In genomic region chr14:94342334-94342934, GRCh38 we compare ENCODE assay signal across 9 cellular contexts. TPM values are rescaled to one million over a fixed set of nuclear protein-coding genes. Genes with fewer than 3 reads are reported as not detected.
A peak's percentile ranks its signal among the peaks of the same experiment; 100 is the strongest.
DNase-seq lines count a peak whose midpoint lies in the region; ATAC-seq and TF ChIP-seq lines count a peak whose summit lies in the region.
"Had no signal": no experiment of that assay in that cellular context is flagged by ENCODE, and none has a peak within 500 bp of the region (broad histone marks: within the 10 kb centered on the region; RNA-seq: fewer than 3 reads in every experiment).

No MANE protein-coding gene starts in this region.

- CTCF ChIA-PET in A673 (lab: Charles Lee) = no interaction called here

- no peaks in the 10 kb centered on the region for H3K27me3 ChIP-seq in A673 (replicated peaks; ENCODE audit: insufficient read depth, low read depth, low read length, poor library complexity)
- H3K27me3 ChIP-seq in foreskin keratinocyte = peaks cover 7% of the 10 kb centered on the region
- no peaks in the 10 kb centered on the region for H3K27me3 ChIP-seq in gastrocnemius medialis
- H3K27me3 ChIP-seq in GM23338 (ENCODE audit: insufficient read depth) = no peaks in the 10 kb centered on the region

- no peak for TF ChIP-seq POLR2A in gastrocnemius medialis (IDR thresholded peaks at IDR 0.05)

- H3F3A ChIP-seq in GM23338 (replicated peaks; ENCODE audit: low read depth) = no peaks in the 10 kb centered on the region

- DNase-seq in A673 (ENCODE audit: low spot score) (peak; percentile 89), HCEC 1CT (peak; percentile 99), foreskin keratinocyte (peak; percentile 95 to 97), gastrocnemius medialis (peak; percentile 40 to 66), NCI-H2107 (lab: John Stamatoyannopoulos, UW) (no peak), GM23338 (ENCODE audit: low spot score) (no peak)

- no peaks in the 10 kb centered on the region for H3K79me2 ChIP-seq in GM23338 (replicated peaks; ENCODE audit: insufficient read depth)

- H3K27ac Mint-ChIP-seq in GM23338 = no peak overlapping the region
- H3K27ac Mint-ChIP-seq: activated naive CD4-positive, alpha-beta T cell treated with anti-CD3 and anti-CD28 coated beads, Interleukin-2, amount 50 U/mL, for 24 hours had no signal

- in situ Hi-C loops in gastrocnemius medialis (cut with MboI; ENCODE audit: low sequenced_read_pairs in 4 of 4) = no loop called here

- no peaks in the 10 kb centered on the region for H3K4me1 Mint-ChIP-seq in GM23338
- H3K4me1 Mint-ChIP-seq: activated naive CD4-positive, alpha-beta T cell treated with anti-CD3 and anti-CD28 coated beads, Interleukin-2, amount 50 U/mL, for 24 hours had no signal

- no peaks in the 10 kb centered on the region for H3K36me3 ChIP-seq in A673 (ENCODE audit: insufficient read depth, low read length, poor library complexity, severe bottlenecking)
- no peaks in the 10 kb centered on the region for H3K36me3 ChIP-seq in gastrocnemius medialis
- H3K36me3 ChIP-seq in GM23338 (ENCODE audit: insufficient read depth) = no peaks in the 10 kb centered on the region

- no peaks in the 10 kb centered on the region for H3K36me3 Mint-ChIP-seq in GM23338 (ENCODE audit: low read depth)
- H3K36me3 Mint-ChIP-seq: activated naive CD4-positive, alpha-beta T cell treated with anti-CD3 and anti-CD28 coated beads, Interleukin-2, amount 50 U/mL, for 24 hours had no signal

- no peak overlapping the region for H3K4me2 ChIP-seq in GM23338

- no peak overlapping the region for H3K4me3 Mint-ChIP-seq in GM23338
- H3K4me3 Mint-ChIP-seq: activated naive CD4-positive, alpha-beta T cell treated with anti-CD3 and anti-CD28 coated beads, Interleukin-2, amount 50 U/mL, for 24 hours had no signal

- no peak for TF ChIP-seq CTCF in A673 (conservative IDR thresholded peaks at IDR 0.05; ENCODE audit: low read depth, low read length)
- TF ChIP-seq CTCF in foreskin keratinocyte (conservative IDR thresholded peaks at IDR 0.05) = no peak
- no peak for TF ChIP-seq CTCF in gastrocnemius medialis (IDR thresholded peaks at IDR 0.05 in 4 of 5, conservative IDR thresholded peaks at IDR 0.05 in 1 of 5)
- no peak for TF ChIP-seq CTCF in GM23338 (conservative IDR thresholded peaks at IDR 0.05; ENCODE audit: low read depth in 2 of 2)

- H3K9me2 ChIP-seq in GM23338 (ENCODE audit: insufficient read depth) = no peaks in the 10 kb centered on the region

- H2AFZ ChIP-seq in GM23338 = no peak overlapping the region

- H3K27me3 Mint-ChIP-seq in GM23338 (ENCODE audit: insufficient read depth, low read depth, poor library complexity) = no peaks in the 10 kb centered on the region

- no peak overlapping the region for H3K4me3 ChIP-seq in A673 (ENCODE audit: low read depth, low read length, poor library complexity, severe bottlenecking)
- H3K4me3 ChIP-seq in gastrocnemius medialis = no peak overlapping the region
- H3K4me3 ChIP-seq in GM23338 = no peak overlapping the region

- BruUV-seq in A673 (replicated peaks; lab: Mats Ljungman, UMichigan) = no TSS peak

- POLR2A ChIA-PET in A673 (lab: Charles Lee; ENCODE audit: low non-redundant PET) = no interaction called here

- ATAC-seq in SK-N-SH treated with all-trans-retinoic acid at 6 μM for 48 hours (peak; percentile 87), foreskin keratinocyte (peak; percentile 85), gastrocnemius medialis (peak; percentile 76 to 77), GM19452 (IDR thresholded peaks at IDR 0.05; ENCODE audit: unreplicated experiment) (no peak), GM23338 (no peak)

- no peaks in the 10 kb centered on the region; the same call in 1 of the 3 replicates for H3K9me3 Mint-ChIP-seq in GM23338
- H3K9me3 Mint-ChIP-seq: activated naive CD4-positive, alpha-beta T cell treated with anti-CD3 and anti-CD28 coated beads, Interleukin-2, amount 50 U/mL, for 24 hours had no signal

- no peaks in the 10 kb centered on the region for H4K20me1 ChIP-seq in GM23338 (replicated peaks; ENCODE audit: insufficient read depth)

- H3K9me3 ChIP-seq in A673 (ENCODE audit: low read depth, low read length, poor library complexity, severe bottlenecking) (no peaks in the 10 kb centered on the region), gastrocnemius medialis (no peaks in the 10 kb centered on the region)

- H3K27ac ChIP-seq in A673 (ENCODE audit: low read depth, low read length, poor library complexity, severe bottlenecking) (no peak overlapping the region), foreskin keratinocyte (peak overlapping the region; percentile 75), gastrocnemius medialis (no peak overlapping the region), GM23338 (ENCODE audit: low read depth) (no peak overlapping the region)

- no peaks in the 10 kb centered on the region for H3K4me1 ChIP-seq in A673 (ENCODE audit: insufficient read depth, low read length, poor library complexity, severe bottlenecking)
- peaks cover 24% of the 10 kb centered on the region for H3K4me1 ChIP-seq in foreskin keratinocyte
- H3K4me1 ChIP-seq in gastrocnemius medialis = peaks cover 0 to 3% of the 10 kb centered on the region in 2 donors
- H3K4me1 ChIP-seq in GM23338 (ENCODE audit: insufficient read depth) = no peaks in the 10 kb centered on the region

- intact Hi-C loops in A673 (cut with micrococcal nuclease; ENCODE audit: unreplicated experiment) (no loop called here), gastrocnemius medialis (cut with DNase I; ENCODE audit: low total_unique reads) (no loop called here)

TF ChIP-seq in SK-N-SH treated with all-trans-retinoic acid at 6 μM for 48 hours, 23 proteins besides CTCF, POLR2A, EP300 and RAD21 (continues in another document):
- TF ChIP-seq CSDC2 (CRISPR knock-in tag; IDR thresholded peaks at IDR 0.05) (no peak), ZNF8 (CRISPR knock-in tag; IDR thresholded peaks at IDR 0.05) (no peak), ZNF565 (CRISPR knock-in tag; conservative IDR thresholded peaks at IDR 0.05; ENCODE audit: low read depth) (no peak), ESRRG (CRISPR knock-in tag; IDR thresholded peaks at IDR 0.05) (no peak), TOX (CRISPR knock-in tag; IDR thresholded peaks at IDR 0.05; ENCODE audit: borderline replicate concordance) (no peak), BACH2 (CRISPR knock-in tag; IDR thresholded peaks at IDR 0.05; ENCODE audit: borderline replicate concordance) (no peak), ZC3H10 (CRISPR knock-in tag; IDR thresholded peaks at IDR 0.05) (no peak)
- TF ChIP-seq, protein P1, sequence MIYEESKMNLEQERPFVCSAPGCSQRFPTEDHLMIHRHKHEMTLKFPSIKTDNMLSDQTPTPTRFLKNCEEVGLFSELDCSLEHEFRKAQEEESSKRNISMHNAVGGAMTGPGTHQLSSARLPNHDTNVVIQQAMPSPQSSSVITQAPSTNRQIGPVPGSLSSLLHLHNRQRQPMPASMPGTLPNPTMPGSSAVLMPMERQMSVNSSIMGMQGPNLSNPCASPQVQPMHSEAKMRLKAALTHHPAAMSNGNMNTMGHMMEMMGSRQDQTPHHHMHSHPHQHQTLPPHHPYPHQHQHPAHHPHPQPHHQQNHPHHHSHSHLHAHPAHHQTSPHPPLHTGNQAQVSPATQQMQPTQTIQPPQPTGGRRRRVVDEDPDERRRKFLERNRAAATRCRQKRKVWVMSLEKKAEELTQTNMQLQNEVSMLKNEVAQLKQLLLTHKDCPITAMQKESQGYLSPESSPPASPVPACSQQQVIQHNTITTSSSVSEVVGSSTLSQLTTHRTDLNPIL (CRISPR knock-in tag; IDR thresholded peaks at IDR 0.05; ENCODE audit: low read depth) = no peak

TF ChIP-seq in GM23338, 12 proteins besides CTCF, POLR2A, EP300 and RAD21 (continues in another document):
- TF ChIP-seq STAT1 (IDR thresholded peaks at IDR 0.05; ENCODE audit: unreplicated experiment) (no peak), EZH2phosphoT487 (IDR thresholded peaks at IDR 0.05; ENCODE audit: unreplicated experiment) (no peak), EZH2 (IDR thresholded peaks at IDR 0.05; ENCODE audit: low read depth, unreplicated experiment) (no peak), POLR2AphosphoS5 (IDR thresholded peaks at IDR 0.05; ENCODE audit: low read depth) (no peak), ZNF114 (CRISPR knock-in tag; IDR thresholded peaks at IDR 0.05) (no peak)

RNA-seq across cellular contexts. Expression of gene SERPINA6, which starts 19.3 kb away (rescaled TPM):
- total RNA-seq in A673 (2021) = not detected in 2 replicates
- total RNA-seq in foreskin keratinocyte = not detected in 2 replicates
- not detected in 2 replicates for polyA plus RNA-seq in foreskin keratinocyte
- total RNA-seq in gastrocnemius medialis = under 1 TPM in 2 of 4 donors, not detected in 2; 0.26 to 0.69 TPM
- not detected in 2 replicates for total RNA-seq in GM23338 (2014; rRNA removed; shearing (Covaris generic))
- polyA plus RNA-seq in GM23338 (2016; fragmentation: Nextera tagmentation; extraction: Ambion mirVana) = not detected in 2 replicates

RNA-seq across cellular contexts. Expression of gene SERPINA2, which starts 24.1 kb away (rescaled TPM):
- total RNA-seq in A673 (2021) = not detected in 2 replicates
- total RNA-seq in foreskin keratinocyte = not detected in 2 replicates
- polyA plus RNA-seq in foreskin keratinocyte = not detected in 2 replicates
- total RNA-seq in gastrocnemius medialis = not detected
- not detected in 2 replicates for total RNA-seq in GM23338 (2014; rRNA removed; shearing (Covaris generic))
- not detected in 2 replicates for polyA plus RNA-seq in GM23338 (2016; fragmentation: Nextera tagmentation; extraction: Ambion mirVana)

RNA-seq across cellular contexts. Expression of gene SERPINA1, which starts 46.0 kb away (rescaled TPM):
- total RNA-seq in A673 (2021) = not detected in 2 replicates
- 0.14 and 0.20 TPM in 2 replicates for total RNA-seq in foreskin keratinocyte
- 0.12 and 0.39 TPM in 2 replicates for polyA plus RNA-seq in foreskin keratinocyte
- 100 to 1,000 TPM in 1 of 4 donors, 10 to 100 TPM in 1, 1 to 10 TPM in 1, under 1 TPM in 1; 0.56 to 135 (median 29.2) TPM for total RNA-seq in gastrocnemius medialis
- not detected in 2 replicates for total RNA-seq in GM23338 (2014; rRNA removed; shearing (Covaris generic))
- polyA plus RNA-seq in GM23338 (2016; fragmentation: Nextera tagmentation; extraction: Ambion mirVana) = not detected in 2 replicates

RNA-seq across cellular contexts. Expression of gene SERPINA10, which starts 49.4 kb away (rescaled TPM):
- total RNA-seq in A673 (2021) (not detected in 2 replicates), foreskin keratinocyte (not detected in 2 replicates), gastrocnemius medialis (under 1 TPM in 2 of 4 donors, not detected in 2; 0.23 to 0.42 TPM)
- polyA plus RNA-seq in foreskin keratinocyte (not detected in 2 replicates), GM23338 (2016; fragmentation: Nextera tagmentation; extraction: Ambion mirVana) (0.11 and 0.16 TPM in 2 replicates)
- not detected in 2 replicates for total RNA-seq in GM23338 (2014; rRNA removed; shearing (Covaris generic))

Comparison
In these comparisons a context has a peak if more than half of its experiments do, and no peak if none do; other contexts are left out.
1. DNase-seq: peak in A673 (single experiment), HCEC 1CT (single experiment), foreskin keratinocyte (2 of 2) and gastrocnemius medialis (2 of 2); none in NCI-H2107 (single experiment) and GM23338 (single experiment).
2. ATAC-seq: peak in SK-N-SH treated with all-trans-retinoic acid at 6 μM for 48 hours (single experiment), foreskin keratinocyte (single experiment) and gastrocnemius medialis (2 of 2); none in GM19452 (single experiment) and GM23338 (single experiment).